Comparison of ENCODE assay signal across 9 cellular contexts in genomic region chr10:63421591-63421990, GRCh38. TPM values are rescaled to one million over a fixed set of nuclear protein-coding genes. Genes with fewer than 3 reads are reported as not detected.
DNase-seq lines count a peak whose midpoint lies in the region; ATAC-seq and TF ChIP-seq lines count a peak whose summit lies in the region.
"Had no signal": no experiment of that assay in that cellular context is flagged by ENCODE, and none has a peak within 500 bp of the region (broad histone marks: within the 10 kb centered on the region; RNA-seq: fewer than 3 reads in every experiment).

No MANE protein-coding gene starts in this region.

- TF ChIP-seq POLR2A in gastroesophageal sphincter (IDR thresholded peaks at IDR 0.05): no peak

- TF ChIP-seq CTCF in mucosa of descending colon (IDR thresholded peaks at IDR 0.05) (no peak), gastroesophageal sphincter (IDR thresholded peaks at IDR 0.05) (no peak)

- H3K27ac Mint-ChIP-seq in activated CD4-positive, alpha-beta T cell treated with anti-CD3 and anti-CD28 coated beads, Interleukin-2, amount 10 ng/mL, durations not matched to agents 24 days and 14 days: peak overlapping the region; percentile 21

- peaks cover 11% of the 10 kb centered on the region for H3K4me1 Mint-ChIP-seq in activated CD4-positive, alpha-beta T cell treated with anti-CD3 and anti-CD28 coated beads, Interleukin-2, amount 10 ng/mL, durations not matched to agents 24 days and 14 days

- H3K36me3 Mint-ChIP-seq in activated CD4-positive, alpha-beta T cell treated with anti-CD3 and anti-CD28 coated beads, Interleukin-2, amount 10 ng/mL, durations not matched to agents 24 days and 14 days (ENCODE audit: low read depth): no peaks in the 10 kb centered on the region

- peak; percentile 61 for DNase-seq in activated CD4-positive, alpha-beta T cell treated with anti-CD3 and anti-CD28 coated beads, Interleukin-2, amount 10 ng/mL, durations not matched to agents 24 days and 14 days
- no peak for DNase-seq in activated CD4-positive, alpha-beta T cell treated with anti-CD3 and anti-CD28 coated beads, Interleukin-2, amount 50 U/mL, for 48 hours
- peak; percentile 88 for DNase-seq in OCI-M1 (lab: John Stamatoyannopoulos, UW)
- no peak for DNase-seq in mucosa of descending colon
- no peak for DNase-seq in NCI-H2196 (lab: John Stamatoyannopoulos, UW; ENCODE audit: unreplicated experiment)
- DNase-seq in T-helper 9 cell: no peak
- DNase-seq: gastrocnemius medialis had no signal

- no peak overlapping the region for H3K4me3 Mint-ChIP-seq in activated CD4-positive, alpha-beta T cell treated with anti-CD3 and anti-CD28 coated beads, Interleukin-2, amount 10 ng/mL, durations not matched to agents 24 days and 14 days

- H3K27me3 Mint-ChIP-seq in activated CD4-positive, alpha-beta T cell treated with anti-CD3 and anti-CD28 coated beads, Interleukin-2, amount 10 ng/mL, durations not matched to agents 24 days and 14 days: no peaks in the 10 kb centered on the region

- no peak for TF ChIP-seq EP300 in gastroesophageal sphincter (IDR thresholded peaks at IDR 0.05)

- ATAC-seq in HG02884 (IDR thresholded peaks at IDR 0.05; ENCODE audit: unreplicated experiment): peak; percentile 96
- peak; percentile 67 for ATAC-seq in mucosa of descending colon
- no peak for ATAC-seq in gastroesophageal sphincter

- no peaks in the 10 kb centered on the region for H3K9me3 Mint-ChIP-seq in activated CD4-positive, alpha-beta T cell treated with anti-CD3 and anti-CD28 coated beads, Interleukin-2, amount 10 ng/mL, durations not matched to agents 24 days and 14 days

- no peaks in the 10 kb centered on the region for H3K36me3 ChIP-seq in mucosa of descending colon (ENCODE audit: low read depth)
- no peaks in the 10 kb centered on the region for H3K36me3 ChIP-seq in gastroesophageal sphincter
- H3K36me3 ChIP-seq: gastrocnemius medialis had no signal

- intact Hi-C loops in activated CD4-positive, alpha-beta T cell treated with anti-CD3 and anti-CD28 coated beads, Interleukin-2, amount 10 ng/mL, durations not matched to agents 24 days and 14 days (cut with micrococcal nuclease): no loop called here
- intact Hi-C loops in mucosa of descending colon (cut with DNase I, micrococcal nuclease): no loop called here

- H3K4me1 ChIP-seq in mucosa of descending colon (ENCODE audit: low read depth): peaks cover 5% of the 10 kb centered on the region
- H3K4me1 ChIP-seq in gastroesophageal sphincter: peaks cover 0 to 49% (median 3%) of the 10 kb centered on the region in 3 donors

- H3K9me3 ChIP-seq in mucosa of descending colon (no peaks in the 10 kb centered on the region), gastroesophageal sphincter (no peaks in the 10 kb centered on the region)
- H3K9me3 ChIP-seq: gastrocnemius medialis had no signal

- no peaks in the 10 kb centered on the region for H3K27me3 ChIP-seq in gastroesophageal sphincter
- H3K27me3 ChIP-seq: gastrocnemius medialis had no signal

- no peak overlapping the region for H3K4me3 ChIP-seq in mucosa of descending colon
- no peak overlapping the region for H3K4me3 ChIP-seq in gastroesophageal sphincter
- H3K4me3 ChIP-seq: gastrocnemius medialis had no signal

- no peak overlapping the region for H3K27ac ChIP-seq in gastroesophageal sphincter

RNA-seq across cellular contexts. Expression of gene JMJD1C, which starts 44.2 kb away (rescaled TPM):
- 41.7 and 42.0 TPM in 2 replicates for total RNA-seq in activated CD4-positive, alpha-beta T cell treated with anti-CD3 and anti-CD28 coated beads, Interleukin-2, amount 10 ng/mL, durations not matched to agents 24 days and 14 days
- total RNA-seq in mucosa of descending colon: 10 to 100 TPM; 54.1 to 83.8 (median 82.1) TPM
- total RNA-seq in gastroesophageal sphincter: 100 to 1,000 TPM in 2 of 4 donors, 10 to 100 TPM in 2; 76.2 to 150 (median 101) TPM

Comparison
In these comparisons a context has a peak if more than half of its experiments do, and no peak if none do; other contexts are left out.
1. DNase-seq: peak in activated CD4-positive, alpha-beta T cell treated with anti-CD3 and anti-CD28 coated beads, Interleukin-2, amount 10 ng/mL, durations not matched to agents 24 days and 14 days (single experiment) and OCI-M1 (single experiment); none in activated CD4-positive, alpha-beta T cell treated with anti-CD3 and anti-CD28 coated beads, Interleukin-2, amount 50 U/mL, for 48 hours (0 of 2), mucosa of descending colon (0 of 3), NCI-H2196 (single experiment) and T-helper 9 cell (single experiment).